ENCODE assay signal across 11 cellular contexts in genomic region chr20:10519361-10520048, GRCh38.
DNase-seq lines count a peak whose midpoint lies in the region; ATAC-seq and TF ChIP-seq lines count a peak whose summit lies in the region.
"Had no signal": no experiment of that assay in that cellular context is flagged by ENCODE, and none has a peak within 500 bp of the region (broad histone marks: within the 10 kb centered on the region; RNA-seq: fewer than 3 reads in every experiment).

No MANE protein-coding gene starts in this region.

- POLR2A ChIA-PET in activated CD4-positive, alpha-beta memory T cell treated with anti-CD3 and anti-CD28 coated beads, Interleukin-2, amount 10 ng/mL, durations not matched to agents 7 days and 5 days (lab: Charles Lee): no interaction called here
- POLR2A ChIA-PET in activated CD4-positive, alpha-beta memory T cell treated with anti-CD3 and anti-CD28 coated beads for 36 hours (lab: Charles Lee): no interaction called here

- no peak overlapping the region for H3K4me3 Mint-ChIP-seq in activated CD4-positive, alpha-beta memory T cell treated with anti-CD3 and anti-CD28 coated beads, Interleukin-2, amount 10 ng/mL, durations not matched to agents 7 days and 5 days
- H3K4me3 Mint-ChIP-seq in activated CD4-positive, alpha-beta memory T cell treated with anti-CD3 and anti-CD28 coated beads for 36 hours: no peak overlapping the region
- peak overlapping the region; percentile 51; the same call in 1 of the 2 replicates for H3K4me3 Mint-ChIP-seq in HFFc6
- H3K4me3 Mint-ChIP-seq in T-helper 17 cell: no peak overlapping the region
- H3K4me3 Mint-ChIP-seq: GM23338 had no signal

- H3K27ac Mint-ChIP-seq in activated CD4-positive, alpha-beta memory T cell treated with anti-CD3 and anti-CD28 coated beads, Interleukin-2, amount 10 ng/mL, durations not matched to agents 7 days and 5 days: peak overlapping the region; percentile 66
- H3K27ac Mint-ChIP-seq in activated CD4-positive, alpha-beta memory T cell treated with anti-CD3 and anti-CD28 coated beads for 36 hours: no peak overlapping the region
- H3K27ac Mint-ChIP-seq in HFFc6 (peak overlapping the region; percentile 78), T-helper 17 cell (peak overlapping the region; percentile 51)
- H3K27ac Mint-ChIP-seq: GM23338 had no signal

- H3K4me1 Mint-ChIP-seq in activated CD4-positive, alpha-beta memory T cell treated with anti-CD3 and anti-CD28 coated beads, Interleukin-2, amount 10 ng/mL, durations not matched to agents 7 days and 5 days: peaks cover 48% of the 10 kb centered on the region
- H3K4me1 Mint-ChIP-seq in activated CD4-positive, alpha-beta memory T cell treated with anti-CD3 and anti-CD28 coated beads for 36 hours (ENCODE audit: low read depth): peaks cover 32% of the 10 kb centered on the region
- H3K4me1 Mint-ChIP-seq in HFFc6 (ENCODE audit: low read depth): peaks cover 73% of the 10 kb centered on the region
- H3K4me1 Mint-ChIP-seq in T-helper 17 cell: peaks cover 33% of the 10 kb centered on the region

- CTCF ChIA-PET in activated CD4-positive, alpha-beta memory T cell treated with anti-CD3 and anti-CD28 coated beads, Interleukin-2, amount 10 ng/mL, durations not matched to agents 7 days and 5 days (lab: Charles Lee): no interaction called here
- CTCF ChIA-PET in activated CD4-positive, alpha-beta memory T cell treated with anti-CD3 and anti-CD28 coated beads for 36 hours (lab: Charles Lee): no interaction called here

- ATAC-seq in T-helper 17 cell: no peak
- ATAC-seq: GM23338 had no signal

- TF ChIP-seq CTCF in HFFc6 (IDR thresholded peaks at IDR 0.05): no peak
- TF ChIP-seq CTCF in neutrophil (IDR thresholded peaks at IDR 0.05): no peak

- H3K9me3 Mint-ChIP-seq in activated CD4-positive, alpha-beta memory T cell treated with anti-CD3 and anti-CD28 coated beads, Interleukin-2, amount 10 ng/mL, durations not matched to agents 7 days and 5 days: no peaks in the 10 kb centered on the region
- no peaks in the 10 kb centered on the region for H3K9me3 Mint-ChIP-seq in activated CD4-positive, alpha-beta memory T cell treated with anti-CD3 and anti-CD28 coated beads for 36 hours
- no peaks in the 10 kb centered on the region for H3K9me3 Mint-ChIP-seq in HFFc6
- H3K9me3 Mint-ChIP-seq: GM23338 had no signal

- DNase-seq in activated CD4-positive, alpha-beta memory T cell treated with anti-CD3 and anti-CD28 coated beads, Interleukin-2, amount 10 ng/mL, durations not matched to agents 7 days and 5 days: no peak
- DNase-seq in activated CD4-positive, alpha-beta memory T cell treated with anti-CD3 and anti-CD28 coated beads for 36 hours: no peak
- DNase-seq in HFFc6 (peak; percentile 73), T-helper 17 cell (no peak), 8988T (no peak), GDM1 (lab: John Stamatoyannopoulos, UW) (no peak)
- DNase-seq in NK-92 treated with Interleukin-12 subunit alpha and Interleukin-12 subunit beta, amount 100 ng/mL, for 24 hours (lab: John Stamatoyannopoulos, UW): no peak
- DNase-seq: NCI-H526 had no signal

- H3K36me3 Mint-ChIP-seq in activated CD4-positive, alpha-beta memory T cell treated with anti-CD3 and anti-CD28 coated beads, Interleukin-2, amount 10 ng/mL, durations not matched to agents 7 days and 5 days (ENCODE audit: low read depth): peaks cover 2% of the 10 kb centered on the region
- peaks cover 2% of the 10 kb centered on the region for H3K36me3 Mint-ChIP-seq in activated CD4-positive, alpha-beta memory T cell treated with anti-CD3 and anti-CD28 coated beads for 36 hours
- H3K36me3 Mint-ChIP-seq in HFFc6 (ENCODE audit: low read depth): no peaks in the 10 kb centered on the region; the same call in 1 of the 2 replicates
- peaks cover 4% of the 10 kb centered on the region for H3K36me3 Mint-ChIP-seq in T-helper 17 cell (ENCODE audit: low read depth)

- no peaks in the 10 kb centered on the region for H3K9me3 ChIP-seq in T-helper 17 cell (ENCODE audit: control insufficient read depth, low read length, poor library complexity, severe bottlenecking)
- H3K9me3 ChIP-seq in neutrophil: no peaks in the 10 kb centered on the region

- peak overlapping the region; percentile 4 for H3K27ac ChIP-seq in neutrophil
- H3K27ac ChIP-seq: parathyroid adenoma had no signal

- intact Hi-C loops in activated CD4-positive, alpha-beta memory T cell treated with anti-CD3 and anti-CD28 coated beads for 36 hours (cut with micrococcal nuclease): loop anchor here (1.0 kb wide), 2 partner anchors 8 to 84 kb away; no protein-coding TSS in a partner anchor

- H3K27me3 ChIP-seq in neutrophil: no peaks in the 10 kb centered on the region

- H3K36me3 ChIP-seq in neutrophil: no peaks in the 10 kb centered on the region

- H3K27me3 Mint-ChIP-seq in activated CD4-positive, alpha-beta memory T cell treated with anti-CD3 and anti-CD28 coated beads, Interleukin-2, amount 10 ng/mL, durations not matched to agents 7 days and 5 days: no peaks in the 10 kb centered on the region
- H3K27me3 Mint-ChIP-seq in activated CD4-positive, alpha-beta memory T cell treated with anti-CD3 and anti-CD28 coated beads for 36 hours: no peaks in the 10 kb centered on the region
- no peaks in the 10 kb centered on the region; the same call in 1 of the 2 replicates for H3K27me3 Mint-ChIP-seq in HFFc6 (ENCODE audit: insufficient read depth)
- H3K27me3 Mint-ChIP-seq in T-helper 17 cell: no peaks in the 10 kb centered on the region

- H3K4me1 ChIP-seq in neutrophil (ENCODE audit: control insufficient read depth in 1 of 2, insufficient read depth in 1 of 2, low read depth in 1 of 2, low read length in 1 of 2): peaks cover 4 to 14% of the 10 kb centered on the region in 2 experiments

- H3K4me3 ChIP-seq in neutrophil (ENCODE audit: low read depth in 1 of 2, low read length in 1 of 2): no peak overlapping the region
- H3K4me3 ChIP-seq: GM23338 had no signal
